ENCODE assay signal across 8 cellular contexts in the genomic region with DNA sequence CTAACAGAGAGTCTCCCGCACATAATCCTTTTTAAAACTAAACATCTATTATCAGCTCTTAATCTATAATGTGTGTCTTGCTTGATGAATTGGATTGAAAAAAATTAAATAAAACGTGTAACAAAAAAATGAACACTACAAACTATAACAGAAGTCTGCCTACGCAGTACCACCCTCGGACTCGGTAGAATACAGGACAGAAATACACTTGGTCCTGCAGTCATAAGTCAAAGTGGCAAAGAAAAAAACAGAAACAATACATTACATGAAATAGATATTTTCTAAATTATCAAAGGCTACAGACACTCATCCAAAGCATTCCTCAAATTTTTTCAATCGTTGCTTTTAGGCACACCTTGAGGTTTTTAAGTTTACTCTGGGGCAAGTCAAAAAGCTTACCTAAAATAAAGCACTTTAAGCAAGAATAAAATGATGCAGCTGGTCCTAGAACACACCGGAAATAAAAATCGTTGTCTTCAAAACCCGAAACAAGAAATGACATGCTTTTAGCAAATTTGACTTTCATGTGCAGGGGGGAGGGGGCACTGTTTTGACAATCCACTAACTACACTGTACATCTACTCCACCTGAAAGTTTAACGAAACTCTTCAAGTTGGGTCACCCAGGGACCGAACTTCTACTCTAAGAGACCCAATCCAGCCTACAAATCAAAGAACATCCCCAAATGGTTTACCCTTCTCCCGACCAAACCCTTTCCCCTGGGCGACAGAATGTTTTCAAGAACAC.
DNase-seq lines count a peak whose midpoint lies in the region; TF ChIP-seq lines count a peak whose summit lies in the region.

No MANE protein-coding gene starts in this region.

- H3K36me3 ChIP-seq in OCI-LY1 (ENCODE audit: insufficient read depth, low read length) (peaks cover 9% of the 10 kb centered on the region), brain microvascular endothelial cell (replicated peaks) (no peaks in the 10 kb centered on the region)

- H3K27me3 ChIP-seq in OCI-LY1 (ENCODE audit: insufficient read depth, low read length) (no peaks in the 10 kb centered on the region), brain microvascular endothelial cell (replicated peaks) (no peaks in the 10 kb centered on the region)

- H3K9me3 ChIP-seq in OCI-LY1 (ENCODE audit: low read length): no peaks in the 10 kb centered on the region

- H3K4me3 ChIP-seq in OCI-LY1 (ENCODE audit: low read depth, low read length, poor library complexity, severe bottlenecking): peak overlapping the region; percentile 91
- peak overlapping the region; percentile 91 for H3K4me3 ChIP-seq in brain microvascular endothelial cell (ENCODE audit: low read depth, low read length)

- TF ChIP-seq CTCF in OCI-LY1 (IDR thresholded peaks at IDR 0.05; ENCODE audit: low read length) (no peak), brain microvascular endothelial cell (IDR thresholded peaks at IDR 0.05; ENCODE audit: low read depth, low read length, missing control alignments) (no peak)

- DNase-seq in NCI-H1105 treated with DMSO at 0.1 percent for 48 hours (lab: John Stamatoyannopoulos, UW): peak; percentile 39
- DNase-seq in NCI-H1105 (lab: John Stamatoyannopoulos, UW): no peak
- DNase-seq in brain microvascular endothelial cell: no peak
- peak; percentile 55 for DNase-seq in medulla oblongata (ENCODE audit: extremely low spot score)
- peak; percentile 61 for DNase-seq in superior temporal gyrus (ENCODE audit: extremely low spot score)
- no peak for DNase-seq in DMS153 (lab: John Stamatoyannopoulos, UW)
- DNase-seq in NCI-H82 (lab: John Stamatoyannopoulos, UW): no peak

- peaks cover 57% of the 10 kb centered on the region for H3K79me2 ChIP-seq in OCI-LY1 (ENCODE audit: insufficient read depth, low read length)

- H3K4me1 ChIP-seq in OCI-LY1 (ENCODE audit: insufficient read depth, low read length, severe bottlenecking): peaks cover 56% of the 10 kb centered on the region

- in situ Hi-C loops in brain microvascular endothelial cell (cut with HindIII; ENCODE audit: low pct_ligation_motif_present, low sequenced_read_pairs): no loop called here

- H3K9me2 ChIP-seq in OCI-LY1 (ENCODE audit: low read depth, low read length): no peaks in the 10 kb centered on the region

- peak overlapping the region; percentile 89 for H3K9ac ChIP-seq in OCI-LY1 (ENCODE audit: low read length)

- no peaks in the 10 kb centered on the region for H4K20me1 ChIP-seq in OCI-LY1 (ENCODE audit: insufficient read depth, low read length)

- H3K27ac ChIP-seq in OCI-LY1 (ENCODE audit: low read depth, low read length, poor library complexity, severe bottlenecking) (peak overlapping the region; percentile 85), brain microvascular endothelial cell (peak overlapping the region; percentile 86)

- H2AFZ ChIP-seq in OCI-LY1 (ENCODE audit: low read length): no peak overlapping the region

- no peaks in the 10 kb centered on the region for H3F3A ChIP-seq in OCI-LY1 (ENCODE audit: insufficient read depth, low read length)

- H3K4me2 ChIP-seq in OCI-LY1 (ENCODE audit: low read length): peak overlapping the region; percentile 91

Comparison
In these comparisons a context has a peak if more than half of its experiments do, and no peak if none do; other contexts are left out.
1. DNase-seq: peak in NCI-H1105 treated with DMSO at 0.1 percent for 48 hours (single experiment), medulla oblongata (single experiment) and superior temporal gyrus (single experiment); none in NCI-H1105 (single experiment), brain microvascular endothelial cell (single experiment), DMS153 (single experiment) and NCI-H82 (single experiment).